Comparison of ENCODE assay signal across 10 cellular contexts in genomic region chr6:110357696-110358535, GRCh38. TPM values are rescaled to one million over a fixed set of nuclear protein-coding genes. Genes with fewer than 3 reads are reported as not detected.
A peak's percentile ranks its signal among the peaks of the same experiment; 100 is the strongest.
DNase-seq lines count a peak whose midpoint lies in the region; ATAC-seq and TF ChIP-seq lines count a peak whose summit lies in the region.
"Had no signal": no experiment of that assay in that cellular context is flagged by ENCODE, and none has a peak within 500 bp of the region (broad histone marks: within the 10 kb centered on the region; RNA-seq: fewer than 3 reads in every experiment).

Gene METTL24, minus strand, starts transcription at chr6:110358349. Its CDS starts 77 bp downstream, at chr6:110358272.

- peaks cover 7 to 13% (median 10%) of the 10 kb centered on the region in 4 donors for H3K4me1 Mint-ChIP-seq in CD4-positive, alpha-beta memory T cell
- peaks cover 60% of the 10 kb centered on the region for H3K4me1 Mint-ChIP-seq in brain

- DNase-seq in CD4-positive, alpha-beta memory T cell: no peak
- DNase-seq in NCI-H2196 treated with DMSO at 0.1 percent for 48 hours (lab: John Stamatoyannopoulos, UW; ENCODE audit: unreplicated experiment): no peak
- DNase-seq in NCI-H510A treated with DMSO at 0.1 percent for 48 hours (lab: John Stamatoyannopoulos, UW): no peak

- H3K9me3 ChIP-seq in CD4-positive, alpha-beta memory T cell (ENCODE audit: control insufficient read depth in 1 of 2, low read length in 2 of 2): no peaks in the 10 kb centered on the region
- no peaks in the 10 kb centered on the region for H3K9me3 ChIP-seq in HUES64 (ENCODE audit: insufficient read depth, low read depth, low read length)
- H3K9me3 ChIP-seq in subcutaneous abdominal adipose tissue (ENCODE audit: control insufficient read depth in 5 of 5, low read length in 5 of 5): peaks cover 0 to 5% (median 0%) of the 10 kb centered on the region in 5 donors

- no peak within 1 kb of the TSS for H3K27ac Mint-ChIP-seq in CD4-positive, alpha-beta memory T cell
- H3K27ac Mint-ChIP-seq in brain: peak within 1 kb of the TSS; percentile 48 to 91 (median 80)

- H3K27me3 Mint-ChIP-seq in CD4-positive, alpha-beta memory T cell: peaks cover 35 to 65% of the 10 kb centered on the region in 2 donors
- H3K27me3 Mint-ChIP-seq in brain: peaks cover 32% of the 10 kb centered on the region

- 1% methylated on average over 103 of the region's 103 CpGs for WGBS in HUES64

- H3K4me1 ChIP-seq in CD4-positive, alpha-beta memory T cell (ENCODE audit: insufficient read depth, low read length): no peaks in the 10 kb centered on the region
- peaks cover 46% of the 10 kb centered on the region for H3K4me1 ChIP-seq in HUES64 (ENCODE audit: insufficient read depth, low read length)
- peaks cover 0 to 15% (median 10%) of the 10 kb centered on the region in 5 donors for H3K4me1 ChIP-seq in subcutaneous abdominal adipose tissue (ENCODE audit: control insufficient read depth in 5 of 5, insufficient read depth in 5 of 5, low read length in 5 of 5)

- no peak within 1 kb of the TSS for H3K4me3 ChIP-seq in CD4-positive, alpha-beta memory T cell (ENCODE audit: low read length in 2 of 2)
- H3K4me3 ChIP-seq in HUES64 (ENCODE audit: low read length) (peak within 1 kb of the TSS; percentile 68), subcutaneous abdominal adipose tissue (ENCODE audit: low read depth in 1 of 5, low read length in 5 of 5) (peak within 1 kb of the TSS; percentile 55 to 73 (median 65))

- H3K27ac ChIP-seq in CD4-positive, alpha-beta memory T cell (ENCODE audit: low read depth, low read length): no peak within 1 kb of the TSS
- H3K27ac ChIP-seq in HUES64 (ENCODE audit: low read depth, low read length): no peak within 1 kb of the TSS
- peak within 1 kb of the TSS; percentile 72 for H3K27ac ChIP-seq in layer of hippocampus (ENCODE audit: low read depth, low read length)
- H3K27ac ChIP-seq in subcutaneous abdominal adipose tissue (ENCODE audit: low read depth, low read length): no peak within 1 kb of the TSS

- no peak for ATAC-seq in HG03565 (IDR thresholded peaks at IDR 0.05; ENCODE audit: unreplicated experiment)

- no peaks in the 10 kb centered on the region for H3K36me3 Mint-ChIP-seq in CD4-positive, alpha-beta memory T cell
- no peaks in the 10 kb centered on the region for H3K36me3 Mint-ChIP-seq in brain

- POLR2A ChIA-PET in CD4-positive, alpha-beta memory T cell (lab: Charles Lee; ENCODE audit: partially characterized antibody): no interaction called here

- H3K9ac ChIP-seq in HUES64 (ENCODE audit: low read depth, low read length) (peak within 1 kb of the TSS; percentile 69), subcutaneous abdominal adipose tissue (ENCODE audit: low read length in 5 of 5) (peak within 1 kb of the TSS in 2 of 5 donors; percentile 9 to 33)

- peaks cover 0 to 8% (median 0%) of the 10 kb centered on the region in 8 donors for H3K9me3 Mint-ChIP-seq in CD4-positive, alpha-beta memory T cell
- peaks cover 10 to 25% (median 21%) of the 10 kb centered on the region in 5 experiments for H3K9me3 Mint-ChIP-seq in brain

- CTCF ChIA-PET in CD4-positive, alpha-beta memory T cell (lab: Charles Lee; ENCODE audit: partially characterized antibody): no interaction called here

- peak within 1 kb of the TSS; percentile 32 to 84 (median 78) for H3K4me3 Mint-ChIP-seq in CD4-positive, alpha-beta memory T cell
- H3K4me3 Mint-ChIP-seq in brain: peak within 1 kb of the TSS; percentile 74 to 83 (median 80)

- TF ChIP-seq CTCF in brain (conservative IDR thresholded peaks at IDR 0.05): no peak

- intact Hi-C loops in CD4-positive, alpha-beta memory T cell (cut with micrococcal nuclease): no loop called here

- peaks cover 10% of the 10 kb centered on the region for H3K27me3 ChIP-seq in CD4-positive, alpha-beta memory T cell (ENCODE audit: insufficient read depth, low read length)
- H3K27me3 ChIP-seq in HUES64 (ENCODE audit: insufficient read depth, low read length) (peaks cover 38% of the 10 kb centered on the region), layer of hippocampus (ENCODE audit: control insufficient read depth, insufficient read depth, low read length) (peaks cover 2% of the 10 kb centered on the region), subcutaneous abdominal adipose tissue (ENCODE audit: control insufficient read depth in 5 of 5, insufficient read depth in 4 of 5, low read length in 5 of 5) (peaks cover 4 to 27% (median 18%) of the 10 kb centered on the region in 5 donors)

- no peaks in the 10 kb centered on the region for H3K36me3 ChIP-seq in CD4-positive, alpha-beta memory T cell (ENCODE audit: insufficient read depth, low read length)
- H3K36me3 ChIP-seq in HUES64 (ENCODE audit: insufficient read depth, low read length) (no peaks in the 10 kb centered on the region), subcutaneous abdominal adipose tissue (ENCODE audit: control insufficient read depth in 5 of 5, insufficient read depth in 5 of 5, low read length in 5 of 5) (no peaks in the 10 kb centered on the region)

RNA-seq across cellular contexts. Expression of gene METTL24, which starts in this region (rescaled TPM):
- under 1 TPM; 0.29 to 0.39 TPM for total RNA-seq in CD4-positive, alpha-beta memory T cell
- polyA plus RNA-seq in CD4-positive, alpha-beta memory T cell: under 1 TPM in 1 of 2 donors, not detected in 1; 0.69 TPM
- polyA plus RNA-seq in HUES64 (2013, experiment 1 of 2): 0.45 TPM
- polyA plus RNA-seq in HUES64 (2013, experiment 2 of 2): 1.1 TPM
- polyA plus RNA-seq in brain (ENCODE audit: insufficient read depth, low read depth, low replicate concordance): not detected
- total RNA-seq: HT1080, myocyte had no signal

Comparison
In these comparisons a context has a peak if more than half of its experiments do, and no peak if none do; other contexts are left out.
1. H3K4me3 ChIP-seq: peak in HUES64 (single experiment) and subcutaneous abdominal adipose tissue (5 of 5); none in CD4-positive, alpha-beta memory T cell (0 of 2).
2. H3K27ac Mint-ChIP-seq: peak in brain (5 of 5); none in CD4-positive, alpha-beta memory T cell (0 of 7).